ENCODE assay signal across 8 cellular contexts in genomic region chr2:16650287-16651249, GRCh38. TPM values are rescaled to one million over a fixed set of nuclear protein-coding genes. Genes with fewer than 3 reads are reported as not detected.
DNase-seq lines count a peak whose midpoint lies in the region; ATAC-seq and TF ChIP-seq lines count a peak whose summit lies in the region.

No MANE protein-coding gene starts in this region.

- no peak overlapping the region for H3K4ac ChIP-seq in mesendoderm (ENCODE audit: low read depth, low read length)

- in situ Hi-C loops in gastrocnemius medialis (cut with MboI; ENCODE audit: low sequenced_read_pairs in 4 of 4) = no loop called here

- H3K4me3 ChIP-seq in gastrocnemius medialis (peak overlapping the region; percentile 6 to 51 (median 33)), mesendoderm (ENCODE audit: low read length) (no peak overlapping the region)

- H3K27ac ChIP-seq in gastrocnemius medialis = peak overlapping the region; percentile 69 to 88 (median 85)
- H3K27ac ChIP-seq in mesendoderm (ENCODE audit: low read depth, low read length) = no peak overlapping the region

- peak; percentile 35 to 64 for ATAC-seq in gastrocnemius medialis
- ATAC-seq in HG02970 (IDR thresholded peaks at IDR 0.05; ENCODE audit: low FRiP score, unreplicated experiment) = no peak

- peak; percentile 8 for DNase-seq in GM04503 (ENCODE audit: low read depth)
- peak; percentile 63 for DNase-seq in SW480 (ENCODE audit: low spot score)
- DNase-seq in glomerular visceral epithelial cell (ENCODE audit: extremely low spot score) = peak; percentile 38
- DNase-seq in gastrocnemius medialis = no peak
- DNase-seq in NAMALWA (ENCODE audit: low spot score) = no peak
- no peak for DNase-seq in effector CD4-positive, alpha-beta T cell
- no peak for DNase-seq in mesendoderm

- intact Hi-C loops in gastrocnemius medialis (cut with DNase I; ENCODE audit: low total_unique reads) = no loop called here

- TF ChIP-seq POLR2A in gastrocnemius medialis (IDR thresholded peaks at IDR 0.05) = no peak

- H3K36me3 ChIP-seq in gastrocnemius medialis = no peaks in the 10 kb centered on the region
- no peaks in the 10 kb centered on the region for H3K36me3 ChIP-seq in mesendoderm (ENCODE audit: control insufficient read depth, insufficient read depth, low read length)

- H4K5ac ChIP-seq in mesendoderm (ENCODE audit: low read length) = no peak overlapping the region

- no peak overlapping the region for H3K18ac ChIP-seq in mesendoderm (ENCODE audit: low read length)

- no peaks in the 10 kb centered on the region for H3K79me1 ChIP-seq in mesendoderm (ENCODE audit: low read length)

- H3K9me3 ChIP-seq in gastrocnemius medialis = no peaks in the 10 kb centered on the region

- no peak overlapping the region for H3K4me2 ChIP-seq in mesendoderm (ENCODE audit: low read length)

- H3K9ac ChIP-seq in mesendoderm (ENCODE audit: low read length) = no peak overlapping the region

- no peak overlapping the region for H2AK5ac ChIP-seq in mesendoderm (ENCODE audit: low read length)

- no peak overlapping the region for H2BK15ac ChIP-seq in mesendoderm (replicated peaks; ENCODE audit: low read depth)

- H2BK5ac ChIP-seq in mesendoderm (ENCODE audit: low read length) = no peak overlapping the region

- no CpG with 5 or more reads among the region's 12 CpGs for WGBS in mesendoderm (ENCODE audit: extremely low coverage, insufficient coverage, low lambda C conversion rate)

- H3K79me2 ChIP-seq in mesendoderm (ENCODE audit: control insufficient read depth, insufficient read depth, low read length) = no peaks in the 10 kb centered on the region

- H3K27me3 ChIP-seq in gastrocnemius medialis (no peaks in the 10 kb centered on the region), mesendoderm (ENCODE audit: insufficient read depth, low read length, poor library complexity) (no peaks in the 10 kb centered on the region)

- H3K56ac ChIP-seq in mesendoderm (ENCODE audit: low read length) = no peak overlapping the region

- H3K23ac ChIP-seq in mesendoderm (ENCODE audit: low read length) = no peak overlapping the region

- no peak overlapping the region for H4K8ac ChIP-seq in mesendoderm (ENCODE audit: low read depth, low read length)

- H3K4me1 ChIP-seq in gastrocnemius medialis = peaks cover 69 to 73% of the 10 kb centered on the region in 2 donors
- H3K4me1 ChIP-seq in mesendoderm (ENCODE audit: control insufficient read depth, low read depth, low read length) = no peaks in the 10 kb centered on the region

- TF ChIP-seq CTCF in gastrocnemius medialis (IDR thresholded peaks at IDR 0.05 in 4 of 5, conservative IDR thresholded peaks at IDR 0.05 in 1 of 5) = no peak

- H2BK120ac ChIP-seq in mesendoderm (ENCODE audit: low read depth, low read length) = no peak overlapping the region

RNA-seq across cellular contexts. Expression of gene CYRIA, which starts 15.1 kb away (rescaled TPM):
- 1 to 10 TPM; 3.3 to 8.0 (median 4.5) TPM for total RNA-seq in gastrocnemius medialis
- 1.4 TPM for polyA plus RNA-seq in mesendoderm (2013, experiment 1 of 2)
- 1.4 TPM for polyA plus RNA-seq in mesendoderm (2013, experiment 2 of 2)

Comparison
In these comparisons a context has a peak if more than half of its experiments do, and no peak if none do; other contexts are left out.
1. DNase-seq: peak in GM04503 (single experiment), SW480 (single experiment) and glomerular visceral epithelial cell (single experiment); none in gastrocnemius medialis (0 of 2), NAMALWA (single experiment), effector CD4-positive, alpha-beta T cell (single experiment) and mesendoderm (single experiment).